In the genomic region with DNA sequence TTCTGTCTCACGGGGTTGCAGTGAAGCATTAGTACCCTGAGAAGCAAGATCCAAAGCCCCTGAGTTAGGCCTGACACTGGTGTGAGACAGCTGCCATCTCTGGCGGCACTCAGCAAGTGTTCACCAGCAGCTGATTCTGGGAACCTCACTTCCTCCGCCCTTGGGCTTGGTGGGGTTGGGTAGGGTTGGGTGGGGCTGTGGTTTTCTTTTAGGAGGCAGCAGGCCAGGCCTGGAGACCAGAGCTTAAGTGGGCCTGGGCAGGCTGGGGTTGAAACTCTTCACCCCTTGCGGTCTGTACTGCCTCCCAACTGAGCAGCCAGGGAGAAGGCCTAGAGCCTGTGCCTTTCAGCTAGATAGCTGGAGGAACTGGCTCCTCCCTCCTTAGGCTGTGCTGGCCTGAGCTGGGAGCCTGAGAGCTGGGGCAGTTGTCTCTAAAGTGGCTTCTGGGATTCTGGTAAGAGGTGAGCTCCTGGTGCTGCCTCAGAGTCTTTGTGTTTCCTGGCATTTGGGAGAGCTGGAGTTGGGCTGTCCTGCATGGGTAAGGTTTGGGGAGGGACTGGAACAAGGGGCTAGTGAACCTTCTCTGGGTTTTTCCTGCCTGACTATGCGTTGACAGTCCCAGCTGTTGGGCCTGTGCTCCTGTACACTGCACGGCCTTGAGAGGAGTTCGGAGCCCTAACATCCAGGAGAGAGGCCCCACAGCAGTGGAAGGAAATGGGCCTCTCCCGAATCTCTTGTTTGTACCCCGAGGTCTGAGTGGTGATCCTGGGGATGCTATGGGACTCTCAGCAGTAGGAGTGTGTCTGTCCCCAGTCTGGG, we compare ENCODE assay signal across 8 cellular contexts. TPM values are rescaled to one million over a fixed set of nuclear protein-coding genes. Genes with fewer than 3 reads are reported as not detected.
A peak's percentile ranks its signal among the peaks of the same experiment; 100 is the strongest.
DNase-seq lines count a peak whose midpoint lies in the region; ATAC-seq and TF ChIP-seq lines count a peak whose summit lies in the region.

No MANE protein-coding gene starts in this region.

- H3K4me3 Mint-ChIP-seq in stimulated activated effector memory CD8-positive, alpha-beta T cell treated with anti-CD3 and anti-CD28 coated beads, Interleukin-12 subunit alpha, Interleukin-12 subunit beta, amount 100 ng/mL, for 72 hours: no peak overlapping the region

- H3K27ac ChIP-seq in body of pancreas: peak overlapping the region; percentile 77 to 88 (median 84)

- H3K27ac Mint-ChIP-seq in stimulated activated effector memory CD8-positive, alpha-beta T cell treated with anti-CD3 and anti-CD28 coated beads, Interleukin-12 subunit alpha, Interleukin-12 subunit beta, amount 100 ng/mL, for 72 hours: peak overlapping the region; percentile 97

- H3K4me1 Mint-ChIP-seq in stimulated activated effector memory CD8-positive, alpha-beta T cell treated with anti-CD3 and anti-CD28 coated beads, Interleukin-12 subunit alpha, Interleukin-12 subunit beta, amount 100 ng/mL, for 72 hours: peaks cover 83% of the 10 kb centered on the region

- H3K9me3 ChIP-seq in body of pancreas: no peaks in the 10 kb centered on the region

- TF ChIP-seq CTCF in body of pancreas (IDR thresholded peaks at IDR 0.05): no peak

- H3K27me3 ChIP-seq in body of pancreas: no peaks in the 10 kb centered on the region

- DNase-seq in Caki2 (ENCODE audit: low read depth) (peak; percentile 47), T-helper 2 cell (peak in 3 of 5 experiments; percentile 45 to 89 (median 61)), body of pancreas (peak in 3 of 4 donors; percentile 20 to 64 (median 49)), kidney tubule cell (ENCODE audit: low spot score) (peak; percentile 61), middle frontal gyrus (ENCODE audit: extremely low spot score, low spot score) (no peak)
- peak in 1 of 2 donors; percentile 47 for DNase-seq in stimulated activated effector memory CD8-positive, alpha-beta T cell treated with anti-CD3 and anti-CD28 coated beads, Interleukin-12 subunit alpha, Interleukin-12 subunit beta, amount 100 ng/mL, for 72 hours (ENCODE audit: low spot score in 2 of 2)

- H3K4me1 ChIP-seq in body of pancreas: peaks cover 91% of the 10 kb centered on the region

- no peaks in the 10 kb centered on the region for H3K9me3 Mint-ChIP-seq in stimulated activated effector memory CD8-positive, alpha-beta T cell treated with anti-CD3 and anti-CD28 coated beads, Interleukin-12 subunit alpha, Interleukin-12 subunit beta, amount 100 ng/mL, for 72 hours

- no peak overlapping the region for H3K4me3 ChIP-seq in body of pancreas

- peak; percentile 57 for ATAC-seq in GM19438 (IDR thresholded peaks at IDR 0.05; ENCODE audit: low read depth, unreplicated experiment)
- peak; percentile 31 for ATAC-seq in HG03469 (IDR thresholded peaks at IDR 0.05; ENCODE audit: unreplicated experiment)
- no peak for ATAC-seq in body of pancreas
- ATAC-seq in stimulated activated effector memory CD8-positive, alpha-beta T cell treated with anti-CD3 and anti-CD28 coated beads, Interleukin-12 subunit alpha, Interleukin-12 subunit beta, amount 100 ng/mL, for 72 hours: peak; percentile 66

- 24 to 30% methylated on average over 5 to 9 of the region's 9 CpGs for WGBS in body of pancreas, 2 donors

- H3K36me3 Mint-ChIP-seq in stimulated activated effector memory CD8-positive, alpha-beta T cell treated with anti-CD3 and anti-CD28 coated beads, Interleukin-12 subunit alpha, Interleukin-12 subunit beta, amount 100 ng/mL, for 72 hours: peaks cover 21% of the 10 kb centered on the region

- in situ Hi-C loops in Caki2 (cut with HindIII; ENCODE audit: low pct_unique_long_range_greater_than_20kb, low sequenced_read_pairs): no loop called here

- intact Hi-C loops in body of pancreas (cut with DNase I): no loop called here

- H3K36me3 ChIP-seq in body of pancreas (replicated peaks in 1 of 2; ENCODE audit: insufficient read depth in 1 of 2, low read depth in 2 of 2): no peaks in the 10 kb centered on the region

- peak in 1 of 3 donors; percentile 10 for TF ChIP-seq POLR2A in body of pancreas (IDR thresholded peaks at IDR 0.05)

RNA-seq across cellular contexts. Expression of gene TSPAN14, which starts 5.1 kb away (rescaled TPM):
- total RNA-seq in Caki2 (2014; rRNA removed; shearing (Covaris generic); ENCODE audit: low replicate concordance): 57.1 and 92.5 TPM in 2 replicates
- 10 to 100 TPM; 22.3 to 63.0 TPM for total RNA-seq in body of pancreas

RNA-seq across cellular contexts. Expression of gene PRXL2A, which starts 50.9 kb away (rescaled TPM):
- 71.9 and 92.2 TPM in 2 replicates for total RNA-seq in Caki2 (2014; rRNA removed; shearing (Covaris generic); ENCODE audit: low replicate concordance)
- total RNA-seq in body of pancreas: 100 to 1,000 TPM in 1 of 2 donors, 10 to 100 TPM in 1; 40.7 to 110 TPM
